In the genomic region with DNA sequence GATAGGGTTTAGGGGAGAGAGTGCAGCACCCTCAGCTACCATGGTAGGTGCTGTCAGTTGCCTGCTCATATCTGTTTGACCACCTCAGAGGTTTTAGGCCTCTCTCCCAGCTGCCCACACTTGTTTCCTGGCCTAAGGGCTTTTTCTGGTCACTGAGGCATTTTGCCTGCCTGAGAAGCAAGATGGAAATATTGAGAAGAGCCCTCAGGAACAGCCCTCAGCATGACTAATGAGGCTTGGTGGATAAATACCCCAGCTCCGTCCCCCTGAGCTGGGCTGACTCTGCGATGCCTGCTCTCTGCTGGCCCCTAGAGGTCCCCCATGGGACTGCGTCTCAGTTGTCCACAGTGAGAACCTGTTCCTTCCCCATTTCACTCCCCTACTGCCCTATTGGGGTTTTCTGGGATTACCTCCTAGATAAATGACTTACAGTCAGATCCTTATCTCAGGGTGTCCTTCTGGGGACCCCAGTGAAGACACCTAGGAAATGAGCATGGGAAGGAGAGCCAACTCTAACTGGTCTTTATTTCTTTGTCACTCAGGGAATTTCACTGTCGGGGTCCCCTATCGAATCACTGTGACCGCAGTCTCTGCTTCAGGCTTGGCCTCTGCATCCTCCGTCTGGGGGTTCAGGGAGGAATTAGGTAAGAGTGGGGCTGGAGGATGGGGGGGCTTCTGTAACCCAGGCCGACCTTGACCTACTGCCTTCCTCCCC, we compare ENCODE assay signal across 9 cellular contexts. TPM values are rescaled to one million over a fixed set of nuclear protein-coding genes. Genes with fewer than 3 reads are reported as not detected.
DNase-seq lines count a peak whose midpoint lies in the region; ATAC-seq and TF ChIP-seq lines count a peak whose summit lies in the region.
"Had no signal": no experiment of that assay in that cellular context is flagged by ENCODE, and none has a peak within 500 bp of the region (broad histone marks: within the 10 kb centered on the region; RNA-seq: fewer than 3 reads in every experiment).

No MANE protein-coding gene starts in this region.

- peaks cover 1 to 12% (median 7%) of the 10 kb centered on the region in 4 donors for H3K4me1 Mint-ChIP-seq in naive thymus-derived CD8-positive, alpha-beta T cell

- no peak overlapping the region for H3K4me2 ChIP-seq in Loucy (ENCODE audit: low read depth, low read length, poor library complexity, severe bottlenecking)

- no peaks in the 10 kb centered on the region for H3K9me2 ChIP-seq in Loucy (replicated peaks; ENCODE audit: low read depth, low read length)

- H3K27me3 ChIP-seq in Loucy (ENCODE audit: insufficient read depth, low read length, poor library complexity, severe bottlenecking), result no peaks in the 10 kb centered on the region
- no peaks in the 10 kb centered on the region for H3K27me3 ChIP-seq in testis

- POLR2A ChIA-PET in naive thymus-derived CD8-positive, alpha-beta T cell (lab: Charles Lee), result interaction anchor here (0.7 to 1.7 kb wide), 7 partner anchors 17 to 259 kb away, joined by 3 to 5 read pairs (median 4); a partner anchor contains a TSS

- peak; percentile 96 for TF ChIP-seq CTCF in Loucy (conservative IDR thresholded peaks at IDR 0.05; ENCODE audit: low read length)
- peak; percentile 36 to 80 (median 64) for TF ChIP-seq CTCF in testis (IDR thresholded peaks at IDR 0.05)

- H3K9me3 Mint-ChIP-seq in naive thymus-derived CD8-positive, alpha-beta T cell, result peaks cover 0 to 2% (median 0%) of the 10 kb centered on the region in 9 donors

- no peaks in the 10 kb centered on the region for H3K4me1 ChIP-seq in Loucy (ENCODE audit: insufficient read depth, low read length, poor library complexity, severe bottlenecking)
- H3K4me1 ChIP-seq in testis, result no peaks in the 10 kb centered on the region

- peaks cover 0 to 88% (median 27%) of the 10 kb centered on the region in 3 donors for H3K36me3 Mint-ChIP-seq in naive thymus-derived CD8-positive, alpha-beta T cell

- TF ChIP-seq POLR2A in testis (IDR thresholded peaks at IDR 0.05), result no peak

- peak; percentile 72 to 89 for ATAC-seq in naive thymus-derived CD8-positive, alpha-beta T cell
- no peak for ATAC-seq in HG03025 (IDR thresholded peaks at IDR 0.05; ENCODE audit: low FRiP score, unreplicated experiment)
- ATAC-seq in HG02642 (IDR thresholded peaks at IDR 0.05; ENCODE audit: poor library complexity, unreplicated experiment), result no peak

- H3K4me3 Mint-ChIP-seq in naive thymus-derived CD8-positive, alpha-beta T cell, result no peak overlapping the region

- peak overlapping the region in 8 of 10 donors; percentile 13 to 82 (median 72) for H3K27ac Mint-ChIP-seq in naive thymus-derived CD8-positive, alpha-beta T cell

- H4K20me1 ChIP-seq in Loucy (ENCODE audit: insufficient read depth, low read length, poor library complexity, severe bottlenecking), result no peaks in the 10 kb centered on the region

- H3K4me3 ChIP-seq in Loucy (ENCODE audit: low read length, poor library complexity, severe bottlenecking), result no peak overlapping the region
- H3K4me3 ChIP-seq in testis, result no peak overlapping the region

- H3K36me3 ChIP-seq in Loucy (ENCODE audit: insufficient read depth, low read length), result peaks cover 6% of the 10 kb centered on the region; the same call in 1 of the 2 replicates
- no peaks in the 10 kb centered on the region for H3K36me3 ChIP-seq in testis (ENCODE audit: low read depth, missing control alignments)

- no peak overlapping the region for H3K9ac ChIP-seq in Loucy (ENCODE audit: low read depth, low read length, poor library complexity, severe bottlenecking)

- no peak overlapping the region for H3K27ac ChIP-seq in testis

- intact Hi-C loops in testis (cut with DNase I; ENCODE audit: low total_unique reads), result no loop called here

- no peaks in the 10 kb centered on the region for H3K27me3 Mint-ChIP-seq in naive thymus-derived CD8-positive, alpha-beta T cell

- DNase-seq in ELF-1 (ENCODE audit: low read depth, low spot score) (peak; percentile 76), ecto neural progenitor cell (ENCODE audit: low spot score) (peak; percentile 68), testis (peak; percentile 73)
- peak; percentile 88 for DNase-seq in activated CD4-positive, alpha-beta T cell treated with anti-CD3 and anti-CD28 coated beads for 48 hours
- peak; percentile 54 to 81 (median 70) for DNase-seq in naive thymus-derived CD8-positive, alpha-beta T cell

- H3K9me3 ChIP-seq in Loucy (ENCODE audit: insufficient read depth, low read depth, low read length) (no peaks in the 10 kb centered on the region), testis (no peaks in the 10 kb centered on the region)

- no peaks in the 10 kb centered on the region for H3K79me2 ChIP-seq in Loucy (ENCODE audit: insufficient read depth, low read length)

- no peaks in the 10 kb centered on the region for H3F3A ChIP-seq in Loucy (ENCODE audit: low read depth)

- H2AFZ ChIP-seq in Loucy (ENCODE audit: low read length), result no peak overlapping the region

- 75 to 86% methylated on average over 8 of the region's 8 CpGs for WGBS in testis, 2 donors

RNA-seq across cellular contexts. Expression of a gene that starts 13.3 kb away (rescaled TPM):
- not detected for total RNA-seq in naive thymus-derived CD8-positive, alpha-beta T cell
- polyA plus RNA-seq in naive thymus-derived CD8-positive, alpha-beta T cell, result under 1 TPM in 1 of 3 donors, not detected in 2; 0.13 TPM
- total RNA-seq in testis, result 10 to 100 TPM; 21.3 to 34.6 TPM
- polyA plus RNA-seq in testis (ENCODE audit: insufficient read depth, low read depth, low replicate concordance), result 18.4 TPM

RNA-seq across cellular contexts. Expression of a gene that starts 17.0 kb away (rescaled TPM):
- total RNA-seq in naive thymus-derived CD8-positive, alpha-beta T cell, result 10 to 100 TPM; 54.2 to 54.7 TPM
- 10 to 100 TPM; 54.5 to 91.2 (median 83.9) TPM for polyA plus RNA-seq in naive thymus-derived CD8-positive, alpha-beta T cell
- total RNA-seq in testis, result 1 to 10 TPM; 3.5 to 4.9 TPM
- polyA plus RNA-seq in testis (ENCODE audit: insufficient read depth, low read depth, low replicate concordance), result 5.2 TPM

RNA-seq across cellular contexts. Expression of a gene that starts 20.6 kb away (rescaled TPM):
- not detected for total RNA-seq in naive thymus-derived CD8-positive, alpha-beta T cell
- under 1 TPM in 1 of 3 donors, not detected in 2; 0.50 TPM for polyA plus RNA-seq in naive thymus-derived CD8-positive, alpha-beta T cell
- total RNA-seq in testis, result not detected
- 1.7 TPM for polyA plus RNA-seq in testis (ENCODE audit: insufficient read depth, low read depth, low replicate concordance)
- polyA plus RNA-seq: adipose tissue had no signal

RNA-seq across cellular contexts. Expression of a gene that starts 24.0 kb away (rescaled TPM):
- under 1 TPM; 0.44 to 0.99 TPM for total RNA-seq in naive thymus-derived CD8-positive, alpha-beta T cell
- 1 to 10 TPM in 1 of 3 donors, under 1 TPM in 2; 0.36 to 1.4 (median 0.59) TPM for polyA plus RNA-seq in naive thymus-derived CD8-positive, alpha-beta T cell
- 1 to 10 TPM; 4.2 to 7.2 TPM for total RNA-seq in testis
- polyA plus RNA-seq in testis (ENCODE audit: insufficient read depth, low read depth, low replicate concordance), result 0.76 TPM

RNA-seq across cellular contexts. Expression of a gene that starts 37.0 kb away (rescaled TPM):
- under 1 TPM in 1 of 2 experiments, not detected in 1; 0.85 TPM for total RNA-seq in naive thymus-derived CD8-positive, alpha-beta T cell
- polyA plus RNA-seq in naive thymus-derived CD8-positive, alpha-beta T cell, result not detected
- 10 to 100 TPM in 1 of 2 donors, 1 to 10 TPM in 1; 5.0 to 12.7 TPM for total RNA-seq in testis
- 12.6 TPM for polyA plus RNA-seq in testis (ENCODE audit: insufficient read depth, low read depth, low replicate concordance)
- polyA plus RNA-seq: adipose tissue had no signal

Comparison
In these comparisons a context has a peak if more than half of its experiments do, and no peak if none do; other contexts are left out.
1. ATAC-seq: peak in naive thymus-derived CD8-positive, alpha-beta T cell (2 of 2); none in HG03025 (single experiment) and HG02642 (single experiment).
2. RNA of a gene that starts 13.3 kb away (total RNA-seq): 21.3 to 34.6 TPM in testis; not detected in naive thymus-derived CD8-positive, alpha-beta T cell; every median in the first group is over 10 times any median in the second.
3. RNA of a gene that starts 17.0 kb away (total RNA-seq): 54.2 to 54.7 TPM in naive thymus-derived CD8-positive, alpha-beta T cell; 3.5 to 4.9 TPM in testis; every median in the first group is over 4 times any median in the second.
4. Peak in every context shown above with its lines, with median percentiles within 50 percentile points of each other: DNase-seq.